Comparison of ENCODE assay signal across 8 cellular contexts in the genomic region with DNA sequence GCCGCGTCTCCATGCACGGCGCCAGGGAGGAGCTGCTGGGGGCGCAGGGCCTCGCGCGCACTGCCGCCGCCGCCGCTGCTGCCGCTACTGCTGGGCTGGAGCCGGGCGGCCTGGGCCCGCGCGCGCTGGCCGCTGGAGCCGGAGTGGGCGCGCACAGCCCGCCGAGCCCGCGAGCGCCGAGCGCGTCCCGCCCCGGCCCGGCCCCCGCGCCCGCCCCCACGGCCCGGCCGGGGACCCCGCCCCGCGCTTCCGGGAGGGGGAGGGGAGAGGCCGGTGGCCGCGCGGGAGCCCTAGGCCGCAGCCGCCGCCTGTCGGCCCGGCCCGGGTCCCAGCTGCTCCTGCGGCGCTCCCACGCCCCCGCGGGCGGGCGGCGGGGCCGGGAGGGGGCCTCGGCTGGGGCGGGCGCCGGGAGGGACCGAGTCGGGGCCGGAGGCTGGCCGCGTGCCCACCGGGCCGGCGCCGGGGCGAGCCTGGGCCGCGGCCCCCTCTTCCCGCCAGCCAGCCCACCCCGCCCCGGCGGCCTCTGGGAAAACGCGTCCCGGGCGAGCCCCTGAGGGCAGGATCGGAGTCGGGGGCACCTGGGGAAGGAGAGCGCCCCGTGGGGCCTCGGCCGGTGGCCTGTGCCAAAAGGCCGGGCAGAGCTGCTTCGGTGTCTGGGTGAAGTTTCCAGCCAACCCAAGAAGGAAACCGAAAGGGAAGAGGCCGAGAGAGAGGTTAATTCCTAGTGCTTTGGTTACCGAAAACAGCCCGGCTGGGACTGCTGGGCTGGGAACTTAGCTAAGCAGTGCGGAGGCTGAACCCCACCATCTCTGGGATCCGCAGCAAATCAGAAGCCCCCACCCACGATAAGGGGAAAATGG.
DNase-seq lines count a peak whose midpoint lies in the region; ATAC-seq lines count a peak whose summit lies in the region.

A gene (minus strand): TSS at position 145 of the 860 bp plus-strand sequence. CDS start 321 bp downstream, outside the sequence.

- peak within 1 kb of the TSS; percentile 87 for H3K27ac ChIP-seq in cingulate gyrus (ENCODE audit: low read depth, low read length)

- DNase-seq in NK-92 treated with Interleukin-12 subunit alpha and Interleukin-12 subunit beta, amount 100 ng/mL, for 24 hours (lab: John Stamatoyannopoulos, UW), result peak; percentile 31
- DNase-seq in NK-92 (lab: John Stamatoyannopoulos, UW; ENCODE audit: unreplicated experiment) (no peak), NCI-H146 (lab: John Stamatoyannopoulos, UW) (peak; percentile 81), kidney tubule cell (ENCODE audit: low spot score) (peak; percentile 84)
- DNase-seq in stimulated activated CD4-positive, alpha-beta T cell treated with anti-CD3 and anti-CD28 coated beads, Interleukin-1b, Interleukin-23, amount 100 ng/mL, for 4 hours (ENCODE audit: low read depth in 2 of 2), result peak; percentile 39 to 67

- ATAC-seq in HG02588 (IDR thresholded peaks at IDR 0.05; ENCODE audit: unreplicated experiment), result peak; percentile 62
- ATAC-seq in activated CD4-positive, CD25-positive, alpha-beta regulatory T cell treated with anti-CD3 and anti-CD28 coated beads, Interleukin-2, amount 50 U/mL, for 24 hours, result peak; percentile 44 to 56
